ENCODE assay signal across 8 cellular contexts in genomic region chrX:118974908-118975671, GRCh38. TPM values are rescaled to one million over a fixed set of nuclear protein-coding genes. Genes with fewer than 3 reads are reported as not detected.
DNase-seq lines count a peak whose midpoint lies in the region; ATAC-seq, FAIRE-seq and TF ChIP-seq lines count a peak whose summit lies in the region.

No MANE protein-coding gene starts in this region.

- TF ChIP-seq RAD21 in K562 (CRISPR knock-in tag; conservative IDR thresholded peaks at IDR 0.05 in 1 of 2, IDR thresholded peaks at IDR 0.05 in 1 of 2): no peak

- BruUV-seq in K562 (replicated peaks; lab: Mats Ljungman, UMichigan): TSS peak; percentile 72

- H3K36me3 Mint-ChIP-seq in T-helper 17 cell (ENCODE audit: low read depth): no peaks in the 10 kb centered on the region

- in situ Hi-C loops in K562 (cut with MboI): no loop called here

- H3K9ac ChIP-seq in K562 (ENCODE audit: insufficient read depth in 1 of 2, low read depth in 2 of 2, low read length in 2 of 2): peak overlapping the region; percentile 87 to 92

- no peaks in the 10 kb centered on the region for H3K9me3 ChIP-seq in T-helper 17 cell (ENCODE audit: control insufficient read depth, low read length, poor library complexity, severe bottlenecking)
- no peaks in the 10 kb centered on the region for H3K9me3 ChIP-seq in K562 (replicated peaks; ENCODE audit: control insufficient read depth, insufficient read depth, low read depth, low read length)

- peaks cover 20% of the 10 kb centered on the region for H3K36me3 ChIP-seq in K562 (ENCODE audit: control insufficient read depth, insufficient read depth, low read length)
- H3K36me3 ChIP-seq in kidney epithelial cell (ENCODE audit: control insufficient read depth, insufficient read depth, low read length): no peaks in the 10 kb centered on the region

- H2AFZ ChIP-seq in K562 (ENCODE audit: low read depth, low read length): peak overlapping the region; percentile 87; the same call in 1 of the 2 replicates

- peak in 1 of 3 experiments; percentile 11; a peak in 1 of 6 replicates for TF ChIP-seq CTCF in K562 (IDR thresholded peaks at IDR 0.05 in 2 of 3, conservative IDR thresholded peaks at IDR 0.05 in 1 of 3; ENCODE audit: insufficient read depth in 2 of 3, low read depth in 1 of 3, low read length in 3 of 3)
- no peak for TF ChIP-seq CTCF in kidney epithelial cell (IDR thresholded peaks at IDR 0.05; ENCODE audit: insufficient read depth, low read length, poor library complexity, severe bottlenecking)

- intact Hi-C loops in K562 (cut with micrococcal nuclease): no loop called here

- H3K4me3 ChIP-seq in K562 (peak overlapping the region; percentile 52), kidney epithelial cell (ENCODE audit: low read depth, low read length) (peak overlapping the region; percentile 41)

- H3K79me2 ChIP-seq in K562 (ENCODE audit: control insufficient read depth, insufficient read depth, low read length): peaks cover 38% of the 10 kb centered on the region

- H3K4me2 ChIP-seq in K562 (ENCODE audit: insufficient read depth, low read length): peak overlapping the region; percentile 81

- peak overlapping the region; percentile 87 for H3K27ac ChIP-seq in K562 (ENCODE audit: extremely low read depth, low read depth, low read length)

- H3K27ac Mint-ChIP-seq in T-helper 17 cell: peak overlapping the region; percentile 96

- H3K4me1 Mint-ChIP-seq in T-helper 17 cell: peaks cover 11% of the 10 kb centered on the region

- peak overlapping the region; percentile 96 for H3K4me3 Mint-ChIP-seq in T-helper 17 cell

- H3K4me1 ChIP-seq in K562 (replicated peaks in 1 of 2; ENCODE audit: control insufficient read depth in 2 of 2, insufficient read depth in 2 of 2, low read length in 2 of 2): peaks cover 5 to 38% of the 10 kb centered on the region in 2 experiments; a peak in 3 of 5 replicates

- no peak for FAIRE-seq in K562 (lab: Jason Lieb, UNC)

- 0 out of 2 replicates have a peak, but pooled peaks have one; percentile 51 for TF ChIP-seq POLR2A in K562 (conservative IDR thresholded peaks at IDR 0.05)

- DNase-seq in GM03348 (ENCODE audit: low spot score) (peak; percentile 9), T-helper 17 cell (peak; percentile 46 to 52 (median 52)), K562 (ENCODE audit: extremely low read depth in 1 of 4, low spot score in 3 of 4) (peak; percentile 41 to 67 (median 55)), kidney epithelial cell (ENCODE audit: low read depth) (no peak), midbrain (lab: John Stamatoyannopoulos, UW) (no peak), hepatic stellate cell (ENCODE audit: low spot score) (no peak)
- DNase-seq in stimulated activated CD4-positive, alpha-beta T cell treated with anti-CD3 and anti-CD28 coated beads, Interleukin-2, amount 100 ng/mL, for 48 hours: peak; percentile 7 to 23

- 8% methylated on average over 60 of the region's 82 CpGs for WGBS in K562 (ENCODE audit: insufficient coverage, low coverage, missing lambda C conversion rate)

- H3K27me3 ChIP-seq in K562 (ENCODE audit: control insufficient read depth in 2 of 2, insufficient read depth in 2 of 2, low read length in 2 of 2) (peaks cover 0 to 4% of the 10 kb centered on the region in 2 experiments; a peak in 1 of 5 replicates), kidney epithelial cell (ENCODE audit: control insufficient read depth, insufficient read depth, low read length) (peaks cover 15% of the 10 kb centered on the region)

- POLR2A ChIA-PET in K562 (lab: Yijun Ruan, JAX): interaction anchor here (0.7 kb wide), 1 partner anchor 1141 kb away, joined by 3 read pairs; no protein-coding TSS in a partner anchor

- TF ChIP-seq EP300 in K562 (IDR thresholded peaks at IDR 0.05; ENCODE audit: low read length): no peak

- ATAC-seq in HG03571 (IDR thresholded peaks at IDR 0.05; ENCODE audit: unreplicated experiment) (peak; percentile 54), T-helper 17 cell (peak; percentile 73), K562 (peak; percentile 81)

- H3K9me1 ChIP-seq in K562 (ENCODE audit: control insufficient read depth, insufficient read depth, low read length): no peaks in the 10 kb centered on the region

- CTCF ChIA-PET in K562 (lab: Yijun Ruan, JAX; ENCODE audit: low intra/inter-chr PET ratio): no interaction called here

- H3K27me3 Mint-ChIP-seq in T-helper 17 cell: peaks cover 8% of the 10 kb centered on the region

- H4K20me1 ChIP-seq in K562 (replicated peaks; ENCODE audit: control insufficient read depth, insufficient read depth, low read length): no peaks in the 10 kb centered on the region

TF ChIP-seq in K562, 482 proteins besides CTCF, POLR2A, EP300 and RAD21 (continues in another document):
- TF ChIP-seq KLF1 (tag; IDR thresholded peaks at IDR 0.05): no peak
- no peak for TF ChIP-seq ZNF639 (CRISPR knock-in tag; conservative IDR thresholded peaks at IDR 0.05 in 1 of 2, IDR thresholded peaks at IDR 0.05 in 1 of 2)
- TF ChIP-seq ELF4 (CRISPR knock-in tag; IDR thresholded peaks at IDR 0.05): no peak
- peak; percentile 74 to 83 for TF ChIP-seq E2F6 (IDR thresholded peaks at IDR 0.05; ENCODE audit: borderline replicate concordance in 1 of 2, extremely low read depth in 1 of 2, insufficient read depth in 1 of 2, insufficient read length in 1 of 2, low read depth in 1 of 2, low read length in 1 of 2, poor library complexity in 1 of 2, severe bottlenecking in 1 of 2)
- TF ChIP-seq CBX5 (IDR thresholded peaks at IDR 0.05; ENCODE audit: borderline replicate concordance, low read depth): no peak
- TF ChIP-seq SIN3B (IDR thresholded peaks at IDR 0.05; ENCODE audit: low read depth): no peak
- no peak for TF ChIP-seq ZNF589 (CRISPR knock-in tag; IDR thresholded peaks at IDR 0.05; ENCODE audit: low read depth)
- TF ChIP-seq CBX1 (IDR thresholded peaks at IDR 0.05; ENCODE audit: low read depth): no peak
- peak; percentile 33; the same call in 1 of the 2 replicates for TF ChIP-seq TCF3 (CRISPR knock-in tag; IDR thresholded peaks at IDR 0.05)
- TF ChIP-seq ZNF395 (CRISPR knock-in tag; IDR thresholded peaks at IDR 0.05): no peak
- TF ChIP-seq FOXP1 (CRISPR knock-in tag; IDR thresholded peaks at IDR 0.05): 0 out of 2 replicates have a peak, but pooled peaks have one; percentile 50
- peak; percentile 53 for TF ChIP-seq CCNT2 (IDR thresholded peaks at IDR 0.05; ENCODE audit: borderline replicate concordance, extremely low read depth, insufficient read length, low read depth, low read length)

RNA-seq across cellular contexts. Expression of gene LONRF3, which starts 0.7 kb away (rescaled TPM):
- total RNA-seq in T-helper 17 cell: 10 to 100 TPM; 14.2 to 17.0 TPM
- 24.1 and 26.9 TPM in 2 replicates for total RNA-seq in K562 (2011; cell fraction: chromatin; rRNA removed; ENCODE audit: low replicate concordance)
- total RNA-seq in K562 (2011; cell fraction: nucleolus; rRNA removed): 16.5 and 16.6 TPM in 2 replicates
- total RNA-seq in K562 (2011; cell fraction: nucleoplasm; rRNA removed): 14.7 and 16.6 TPM in 2 replicates
- 10.3 and 10.6 TPM in 2 replicates for total RNA-seq in K562 (2014; rRNA removed)
- 10.9 and 11.2 TPM in 2 replicates for total RNA-seq in K562 (2014; rRNA removed; fragmentation: Illumina TruSeq; extraction: Trizol)
- total RNA-seq in K562 (2015; rRNA removed; fragmentation: Illumina TruSeq; extraction: Trizol): 4.4 and 5.2 TPM in 2 replicates
- total RNA-seq in K562 (2021): 9.4 and 10.1 TPM in 2 replicates
- 13.3 and 22.0 TPM in 2 replicates for polyA plus RNA-seq in K562 (2011; rRNA removed)
- polyA plus RNA-seq in K562 (2011; cell fraction: cytosol; rRNA removed): 8.5 and 10.3 TPM in 2 replicates
- polyA plus RNA-seq in K562 (2011; cell fraction: nucleus; rRNA removed): 13.2 and 19.5 TPM in 2 replicates
- 5.1 and 5.7 TPM in 2 replicates for polyA plus RNA-seq in K562 (2012)
- 8.7 and 8.9 TPM in 2 replicates for polyA plus RNA-seq in K562 (2014; fragmentation: Illumina TruSeq; extraction: Trizol)
- polyA plus RNA-seq in K562 (2014; fragmentation: Nextera tagmentation; extraction: Ambion mirVana): 1 to 10 TPM; 1.3 to 1.4 TPM
- 4.8 and 8.7 TPM in 2 replicates for polyA plus RNA-seq in K562 (2014; rRNA removed)
- polyA minus RNA-seq in K562 (2011; rRNA and poly(A)+ RNA removed): 26.7 and 41.6 TPM in 2 replicates
- 10.6 and 15.7 TPM in 2 replicates for polyA minus RNA-seq in K562 (2011; cell fraction: cytosol; rRNA and poly(A)+ RNA removed)
- 17.9 and 19.1 TPM in 2 replicates for polyA minus RNA-seq in K562 (2011; cell fraction: nucleus; rRNA and poly(A)+ RNA removed)
- total RNA-seq in kidney epithelial cell: 7.2 and 8.1 TPM in 2 replicates

Comparison
In these comparisons a context has a peak if more than half of its experiments do, and no peak if none do; other contexts are left out.
1. DNase-seq: peak in GM03348 (single experiment), T-helper 17 cell (3 of 3), K562 (4 of 4) and stimulated activated CD4-positive, alpha-beta T cell treated with anti-CD3 and anti-CD28 coated beads, Interleukin-2, amount 100 ng/mL, for 48 hours (2 of 2); none in kidney epithelial cell (single experiment), midbrain (single experiment) and hepatic stellate cell (single experiment).
2. Peak in every context shown above with its lines, with median percentiles within 50 percentile points of each other: ATAC-seq.